In genomic region chr3:151327571-151328198, GRCh38 we compare ENCODE assay signal across 8 cellular contexts. TPM values are rescaled to one million over a fixed set of nuclear protein-coding genes. Genes with fewer than 3 reads are reported as not detected.
A peak's percentile ranks its signal among the peaks of the same experiment; 100 is the strongest.
DNase-seq lines count a peak whose midpoint lies in the region; ATAC-seq and TF ChIP-seq lines count a peak whose summit lies in the region.

No MANE protein-coding gene starts in this region.

- peaks cover 7% of the 10 kb centered on the region for H3K27me3 Mint-ChIP-seq in dendritic cell treated with granulocyte-macrophage colony-stimulating factor and Interleukin-4, amounts not matched to agents 40 ng/mL and 50 ng/mL, for 4 days
- H3K27me3 Mint-ChIP-seq in neural progenitor cell (ENCODE audit: insufficient read depth, low read depth) = no peaks in the 10 kb centered on the region

- no peaks in the 10 kb centered on the region for H3K9me3 ChIP-seq in neural progenitor cell (ENCODE audit: low read depth)

- H3K4me3 ChIP-seq in neural progenitor cell = no peak overlapping the region

- no peaks in the 10 kb centered on the region for H3K36me3 ChIP-seq in neural progenitor cell

- peak overlapping the region; percentile 80 for H3K27ac Mint-ChIP-seq in dendritic cell treated with granulocyte-macrophage colony-stimulating factor and Interleukin-4, amounts not matched to agents 40 ng/mL and 50 ng/mL, for 4 days
- H3K27ac Mint-ChIP-seq in neural progenitor cell = no peak overlapping the region

- TF ChIP-seq CTCF in GM12873 (IDR thresholded peaks at IDR 0.05; ENCODE audit: insufficient read depth, low read depth, low read length, missing control alignments) (peak; percentile 49), neural progenitor cell (IDR thresholded peaks at IDR 0.05) (peak; percentile 72)

- peak overlapping the region; percentile 80 for H3K4me3 Mint-ChIP-seq in dendritic cell treated with granulocyte-macrophage colony-stimulating factor and Interleukin-4, amounts not matched to agents 40 ng/mL and 50 ng/mL, for 4 days
- no peak overlapping the region for H3K4me3 Mint-ChIP-seq in neural progenitor cell

- H3K9ac ChIP-seq in neural progenitor cell = no peak overlapping the region

- DNase-seq in NCI-H2196 treated with DMSO at 0.1 percent for 48 hours (lab: John Stamatoyannopoulos, UW; ENCODE audit: unreplicated experiment) (peak; percentile 15), neural progenitor cell (ENCODE audit: low spot score) (no peak), NCI-H1092 (lab: John Stamatoyannopoulos, UW) (no peak), NCI-H345 treated with DMSO at 0.1 percent for 48 hours (lab: John Stamatoyannopoulos, UW; ENCODE audit: unreplicated experiment) (no peak)
- DNase-seq in stimulated activated CD4-positive, alpha-beta T cell treated with anti-CD3 and anti-CD28 coated beads, Interleukin-12 subunit alpha, Interleukin-12 subunit beta, amount 100 ng/mL, for 4 hours = no peak

- no peak overlapping the region for H3K27ac ChIP-seq in neural progenitor cell

- no peaks in the 10 kb centered on the region for H3F3A ChIP-seq in neural progenitor cell (ENCODE audit: low read depth)

- H3K4me1 ChIP-seq in neural progenitor cell = no peaks in the 10 kb centered on the region

- peaks cover 6% of the 10 kb centered on the region for H3K36me3 Mint-ChIP-seq in dendritic cell treated with granulocyte-macrophage colony-stimulating factor and Interleukin-4, amounts not matched to agents 40 ng/mL and 50 ng/mL, for 4 days (ENCODE audit: low read depth)
- no peaks in the 10 kb centered on the region for H3K36me3 Mint-ChIP-seq in neural progenitor cell

- no peak overlapping the region for H3K4me2 ChIP-seq in neural progenitor cell

- H3K9me3 Mint-ChIP-seq in dendritic cell treated with granulocyte-macrophage colony-stimulating factor and Interleukin-4, amounts not matched to agents 40 ng/mL and 50 ng/mL, for 4 days = no peaks in the 10 kb centered on the region
- no peaks in the 10 kb centered on the region for H3K9me3 Mint-ChIP-seq in neural progenitor cell

- no peaks in the 10 kb centered on the region for H4K20me1 ChIP-seq in neural progenitor cell (ENCODE audit: low read depth)

- intact Hi-C loops in dendritic cell treated with granulocyte-macrophage colony-stimulating factor and Interleukin-4, amounts not matched to agents 40 ng/mL and 50 ng/mL, for 4 days (cut with micrococcal nuclease) = loop anchor here (2.0 to 5.0 kb wide), 3 partner anchors 23 to 37 kb away; no protein-coding TSS in a partner anchor

- no peaks in the 10 kb centered on the region for H3K79me2 ChIP-seq in neural progenitor cell (ENCODE audit: low read depth)

- H3K4me1 Mint-ChIP-seq in dendritic cell treated with granulocyte-macrophage colony-stimulating factor and Interleukin-4, amounts not matched to agents 40 ng/mL and 50 ng/mL, for 4 days (ENCODE audit: low read depth) = peaks cover 78% of the 10 kb centered on the region
- no peaks in the 10 kb centered on the region for H3K4me1 Mint-ChIP-seq in neural progenitor cell

- H2AFZ ChIP-seq in neural progenitor cell (replicated peaks) = no peak overlapping the region

- ATAC-seq in GM18867 (IDR thresholded peaks at IDR 0.05; ENCODE audit: unreplicated experiment) = no peak

- no peaks in the 10 kb centered on the region for H3K27me3 ChIP-seq in neural progenitor cell

RNA-seq across cellular contexts. Expression of gene P2RY13, which starts 1.7 kb away (rescaled TPM):
- total RNA-seq in neural progenitor cell (ENCODE audit: low replicate concordance) = not detected in 2 replicates

RNA-seq across cellular contexts. Expression of gene GPR87, which starts 11.1 kb away (rescaled TPM):
- not detected in 2 replicates for total RNA-seq in neural progenitor cell (ENCODE audit: low replicate concordance)

RNA-seq across cellular contexts. Expression of gene P2RY14, which starts 49.3 kb away (rescaled TPM):
- total RNA-seq in neural progenitor cell (ENCODE audit: low replicate concordance) = not detected in 2 replicates

RNA-seq across cellular contexts. Expression of gene P2RY12, which starts 56.9 kb away (rescaled TPM):
- not detected in 2 replicates for total RNA-seq in neural progenitor cell (ENCODE audit: low replicate concordance)
